In genomic region chr1:23743287-23744052, GRCh38 we compare ENCODE assay signal across 8 cellular contexts. TPM values are rescaled to one million over a fixed set of nuclear protein-coding genes. Genes with fewer than 3 reads are reported as not detected.
DNase-seq lines count a peak whose midpoint lies in the region; ATAC-seq and TF ChIP-seq lines count a peak whose summit lies in the region.

TSS of gene ELOA (plus strand) at chr1:23743471. CDS start at chr1:23743504, 33 bp downstream.

- no peaks in the 10 kb centered on the region for H3K9me3 Mint-ChIP-seq in activated T-helper 17 cell treated with anti-CD3 and anti-CD28 coated beads, Interleukin-2, amount 50 U/mL, for 72 hours
- no peaks in the 10 kb centered on the region for H3K9me3 Mint-ChIP-seq in natural killer cell treated with Interleukin-12 subunit alpha and Interleukin-12 subunit beta and Interleukin-15 and Interleukin-18, amount 100 ng/mL, for 72 hours

- peaks cover 42% of the 10 kb centered on the region for H3K4me1 Mint-ChIP-seq in activated T-helper 17 cell treated with anti-CD3 and anti-CD28 coated beads, Interleukin-2, amount 50 U/mL, for 72 hours
- H3K4me1 Mint-ChIP-seq in natural killer cell treated with Interleukin-12 subunit alpha and Interleukin-12 subunit beta and Interleukin-15 and Interleukin-18, amount 100 ng/mL, for 72 hours (ENCODE audit: low read depth in 2 of 2) = peaks cover 47 to 49% of the 10 kb centered on the region in 2 donors

- H3K27ac ChIP-seq in HL-60 (replicated peaks) = peak within 1 kb of the TSS; percentile 90

- peak within 1 kb of the TSS; percentile 92 for H3K4me3 Mint-ChIP-seq in activated T-helper 17 cell treated with anti-CD3 and anti-CD28 coated beads, Interleukin-2, amount 50 U/mL, for 72 hours
- H3K4me3 Mint-ChIP-seq in natural killer cell treated with Interleukin-12 subunit alpha and Interleukin-12 subunit beta and Interleukin-15 and Interleukin-18, amount 100 ng/mL, for 72 hours = peak within 1 kb of the TSS; percentile 94

- no peaks in the 10 kb centered on the region for H3K27me3 ChIP-seq in HL-60 (ENCODE audit: insufficient read depth, poor library complexity, severe bottlenecking)

- peak; percentile 94 for DNase-seq in COLO668 (lab: John Stamatoyannopoulos, UW; ENCODE audit: unreplicated experiment)
- peak; percentile 71 to 79 for DNase-seq in HL-60 (ENCODE audit: low read depth in 1 of 2, low spot score in 1 of 2)
- peak; percentile 75 for DNase-seq in RKO (ENCODE audit: low spot score)
- peak; percentile 47 for DNase-seq in fibroblast of peridontal ligament (ENCODE audit: extremely low read depth)
- peak; percentile 85 for DNase-seq in natural killer cell treated with Interleukin-12 subunit alpha and Interleukin-12 subunit beta and Interleukin-15 and Interleukin-18, amount 100 ng/mL, for 72 hours (ENCODE audit: low spot score)
- peak; percentile 83 for DNase-seq in stimulated activated naive CD8-positive, alpha-beta T cell treated with anti-CD3 and anti-CD28 coated beads, Interleukin-15, Interleukin-2, amounts not matched to agents 100 U/mL and 50 U/mL, for 24 hours

- peak within 1 kb of the TSS; percentile 90 for H3K27ac Mint-ChIP-seq in activated T-helper 17 cell treated with anti-CD3 and anti-CD28 coated beads, Interleukin-2, amount 50 U/mL, for 72 hours
- peak within 1 kb of the TSS; percentile 86 to 89 for H3K27ac Mint-ChIP-seq in natural killer cell treated with Interleukin-12 subunit alpha and Interleukin-12 subunit beta and Interleukin-15 and Interleukin-18, amount 100 ng/mL, for 72 hours

- H3K4me3 ChIP-seq in HL-60 (replicated peaks; ENCODE audit: insufficient read depth, low read length) = peak within 1 kb of the TSS; percentile 92

- H3K36me3 Mint-ChIP-seq in activated T-helper 17 cell treated with anti-CD3 and anti-CD28 coated beads, Interleukin-2, amount 50 U/mL, for 72 hours (ENCODE audit: low read depth) = peaks cover 43% of the 10 kb centered on the region
- H3K36me3 Mint-ChIP-seq in natural killer cell treated with Interleukin-12 subunit alpha and Interleukin-12 subunit beta and Interleukin-15 and Interleukin-18, amount 100 ng/mL, for 72 hours = peaks cover 13% of the 10 kb centered on the region

- no peak for TF ChIP-seq CTCF in HL-60 (IDR thresholded peaks at IDR 0.05; ENCODE audit: insufficient read depth, low read length)

- ATAC-seq in GM19397 (IDR thresholded peaks at IDR 0.05; ENCODE audit: unreplicated experiment) = peak; percentile 83
- peak; percentile 94 for ATAC-seq in activated T-helper 17 cell treated with anti-CD3 and anti-CD28 coated beads, Interleukin-2, amount 50 U/mL, for 72 hours (replicated peaks)
- ATAC-seq in natural killer cell treated with Interleukin-12 subunit alpha and Interleukin-12 subunit beta and Interleukin-15 and Interleukin-18, amount 100 ng/mL, for 72 hours = peak; percentile 97
- ATAC-seq in stimulated activated naive CD8-positive, alpha-beta T cell treated with anti-CD3 and anti-CD28 coated beads, Interleukin-15, Interleukin-2, amounts not matched to agents 100 U/mL and 50 U/mL, for 24 hours = peak; percentile 95

- no peaks in the 10 kb centered on the region for H3K27me3 Mint-ChIP-seq in activated T-helper 17 cell treated with anti-CD3 and anti-CD28 coated beads, Interleukin-2, amount 50 U/mL, for 72 hours
- no peaks in the 10 kb centered on the region for H3K27me3 Mint-ChIP-seq in natural killer cell treated with Interleukin-12 subunit alpha and Interleukin-12 subunit beta and Interleukin-15 and Interleukin-18, amount 100 ng/mL, for 72 hours

RNA-seq across cellular contexts. Expression of gene ELOA, which starts in this region (rescaled TPM):
- 10 to 100 TPM; 30.1 to 48.5 TPM for total RNA-seq in activated T-helper 17 cell treated with anti-CD3 and anti-CD28 coated beads, Interleukin-2, amount 50 U/mL, for 72 hours
- 10 to 100 TPM; 74.7 to 84.5 TPM for total RNA-seq in natural killer cell treated with Interleukin-12 subunit alpha and Interleukin-12 subunit beta and Interleukin-15 and Interleukin-18, amount 100 ng/mL, for 72 hours

Comparison
In these comparisons a context has a peak if more than half of its experiments do, and no peak if none do; other contexts are left out.
1. Peak in every context shown above with its lines: DNase-seq, ATAC-seq, H3K4me3 ChIP-seq and H3K27ac ChIP-seq.